ENCODE assay signal across 9 cellular contexts in genomic region chr1:94048413-94049164, GRCh38.
DNase-seq lines count a peak whose midpoint lies in the region; ATAC-seq, FAIRE-seq and TF ChIP-seq lines count a peak whose summit lies in the region.
"Had no signal": no experiment of that assay in that cellular context is flagged by ENCODE, and none has a peak within 500 bp of the region (broad histone marks: within the 10 kb centered on the region; RNA-seq: fewer than 3 reads in every experiment).

No MANE protein-coding gene starts in this region.

- CTCF ChIA-PET in H1 (lab: Charles Lee; ENCODE audit: partially characterized antibody): interaction anchor here (0.6 to 38.0 kb wide), 7 partner anchors 9 to 568 kb away, joined by 3 to 807 read pairs (median 12); no protein-coding TSS in a partner anchor
- CTCF ChIA-PET in CD8-positive, alpha-beta T cell (lab: Charles Lee): interaction anchor here (2.8 kb wide), 1 partner anchor 9 kb away, joined by 13 read pairs; no protein-coding TSS in a partner anchor

- no peak overlapping the region for H3K4ac ChIP-seq in H1 (replicated peaks; ENCODE audit: insufficient read length, low read depth, low read length)

- H3K36me3 Mint-ChIP-seq in CD8-positive, alpha-beta T cell: no peaks in the 10 kb centered on the region

- no peaks in the 10 kb centered on the region for H3K36me3 ChIP-seq in H1 (ENCODE audit: control insufficient read depth in 2 of 4, insufficient read depth in 4 of 4, low read length in 3 of 4)
- H3K36me3 ChIP-seq in right lobe of liver: no peaks in the 10 kb centered on the region
- H3K36me3 ChIP-seq in stomach smooth muscle (ENCODE audit: control insufficient read depth in 2 of 2, insufficient read depth in 2 of 2, low read length in 2 of 2): no peaks in the 10 kb centered on the region
- no peaks in the 10 kb centered on the region for H3K36me3 ChIP-seq in CD8-positive, alpha-beta T cell (ENCODE audit: insufficient read depth, low read length)

- peak overlapping the region; percentile 5 to 23; a peak in 1 of 4 replicates for H3K4me2 ChIP-seq in H1 (ENCODE audit: insufficient read depth in 1 of 2, low read depth in 2 of 2, low read length in 2 of 2)

- no peak overlapping the region for H3K27ac Mint-ChIP-seq in CD8-positive, alpha-beta T cell
- H3K27ac Mint-ChIP-seq: HFFc6 had no signal

- H3K27me3 ChIP-seq in H1 (replicated peaks in 1 of 4; ENCODE audit: control insufficient read depth in 3 of 4, extremely low read depth in 1 of 4, insufficient read depth in 3 of 4, low read length in 3 of 4): no peaks in the 10 kb centered on the region
- H3K27me3 ChIP-seq in right lobe of liver: no peaks in the 10 kb centered on the region
- peaks cover 0 to 2% of the 10 kb centered on the region in 2 donors for H3K27me3 ChIP-seq in stomach smooth muscle (ENCODE audit: control insufficient read depth in 1 of 2, insufficient read depth in 2 of 2, low read length in 2 of 2)
- H3K27me3 ChIP-seq in CD8-positive, alpha-beta T cell (ENCODE audit: insufficient read depth, low read length): no peaks in the 10 kb centered on the region

- H4K91ac ChIP-seq in H1 (replicated peaks; ENCODE audit: insufficient read length, low read length): no peak overlapping the region

- H2BK20ac ChIP-seq in H1 (ENCODE audit: low read length): no peak overlapping the region

- no peak overlapping the region for H3K23ac ChIP-seq in H1 (ENCODE audit: insufficient read length)

- H3K23me2 ChIP-seq in H1 (ENCODE audit: low read depth, low read length): no peaks in the 10 kb centered on the region

- no peak overlapping the region for H3K14ac ChIP-seq in H1 (ENCODE audit: insufficient read length)

- H2AK5ac ChIP-seq in H1 (ENCODE audit: low read depth, low read length): no peak overlapping the region

- H3K9me3 ChIP-seq in H1 (ENCODE audit: insufficient read depth in 2 of 2, low read depth in 1 of 2, low read length in 1 of 2) (no peaks in the 10 kb centered on the region), right lobe of liver (no peaks in the 10 kb centered on the region), stomach smooth muscle (ENCODE audit: control insufficient read depth in 2 of 2, low read length in 2 of 2) (no peaks in the 10 kb centered on the region)
- no peaks in the 10 kb centered on the region for H3K9me3 ChIP-seq in CD8-positive, alpha-beta T cell (ENCODE audit: low read length)

- H3K18ac ChIP-seq in H1 (ENCODE audit: extremely low read depth, low read length): no peak overlapping the region

- WGBS in H1 (ENCODE audit: extremely low coverage in 1 of 2, insufficient coverage in 1 of 2, insufficient read length in 1 of 2, insufficient replicate concordance in 2 of 2, low coverage in 1 of 2, low lambda C conversion rate in 2 of 2, missing lambda C conversion rate in 1 of 2), 2 experiments: 58% methylated on average over 11 of the region's 11 CpGs; no CpG with 5 or more reads in 1 of the 2 experiments
- 61% methylated on average over 9 of the region's 11 CpGs for WGBS in right lobe of liver (ENCODE audit: insufficient coverage, low coverage, low lambda C conversion rate, missing lambda C conversion rate)

- H4K20me1 ChIP-seq in H1 (replicated peaks in 1 of 2; ENCODE audit: control insufficient read depth in 1 of 2, insufficient read depth in 2 of 2, low read length in 2 of 2): no peaks in the 10 kb centered on the region

- intact Hi-C loops in right lobe of liver (cut with DNase I): loop anchor here (5.0 kb wide), 1 partner anchor 289 kb away; no protein-coding TSS in a partner anchor
- intact Hi-C loops in CD8-positive, alpha-beta T cell (cut with DNase I, micrococcal nuclease): no loop called here

- POLR2A ChIA-PET in H1 (lab: Charles Lee; ENCODE audit: partially characterized antibody): interaction anchor here (1.0 kb wide), 1 partner anchor 253 kb away, joined by 3 read pairs; no protein-coding TSS in a partner anchor
- POLR2A ChIA-PET in CD8-positive, alpha-beta T cell (lab: Charles Lee): interaction anchor here (0.7 kb wide), 1 partner anchor 46 kb away, joined by 3 read pairs; no protein-coding TSS in a partner anchor

- no peak overlapping the region for H2BK15ac ChIP-seq in H1 (ENCODE audit: low read length)

- H3K4me1 ChIP-seq in H1 (replicated peaks in 1 of 4; ENCODE audit: control insufficient read depth in 3 of 4, insufficient read depth in 4 of 4, low read length in 3 of 4) (peaks cover 0 to 13% (median 7%) of the 10 kb centered on the region in 4 experiments; a peak in 6 of 7 replicates), right lobe of liver (peaks cover 0 to 4% (median 0%) of the 10 kb centered on the region in 4 donors), stomach smooth muscle (ENCODE audit: control insufficient read depth, insufficient read depth, low read length) (peaks cover 14% of the 10 kb centered on the region)
- H3K4me1 ChIP-seq in CD8-positive, alpha-beta T cell (ENCODE audit: insufficient read depth, low read length): no peaks in the 10 kb centered on the region

- TF ChIP-seq EP300 in H1 (IDR thresholded peaks at IDR 0.05; ENCODE audit: borderline replicate concordance in 1 of 2, low read depth in 2 of 2, low read length in 2 of 2): no peak

- H3K9me3 Mint-ChIP-seq in CD8-positive, alpha-beta T cell: no peaks in the 10 kb centered on the region
- H3K9me3 Mint-ChIP-seq: HFFc6 had no signal

- FAIRE-seq in H1 (lab: Jason Lieb, UNC): no peak

- H2BK120ac ChIP-seq in H1 (replicated peaks; ENCODE audit: low read depth, low read length): no peak overlapping the region

- TF ChIP-seq RAD21 in H1 (IDR thresholded peaks at IDR 0.05 in 1 of 2, conservative IDR thresholded peaks at IDR 0.05 in 1 of 2; ENCODE audit: low read depth in 2 of 2, low read length in 2 of 2): no peak

- peak; percentile 31 to 50 (median 42) for ATAC-seq in right lobe of liver
- ATAC-seq in CD8-positive, alpha-beta T cell: no peak

- H2BK12ac ChIP-seq in H1 (ENCODE audit: low read depth, low read length): no peak overlapping the region

- no peak overlapping the region for H2BK5ac ChIP-seq in H1 (ENCODE audit: low read depth, low read length)

- H4K8ac ChIP-seq in H1 (ENCODE audit: extremely low read depth, insufficient read depth, low read length): no peak overlapping the region

- no peaks in the 10 kb centered on the region for H3K79me2 ChIP-seq in H1 (ENCODE audit: control insufficient read depth in 1 of 2, insufficient read depth in 2 of 2, low read length in 2 of 2)

- TF ChIP-seq CTCF in H1 (IDR thresholded peaks at IDR 0.05; ENCODE audit: control extremely low read depth in 1 of 3, insufficient read depth in 1 of 3, low read depth in 1 of 3, low read length in 3 of 3) (no peak), right lobe of liver (IDR thresholded peaks at IDR 0.05) (no peak)
- TF ChIP-seq CTCF in CD8-positive, alpha-beta T cell (IDR thresholded peaks at IDR 0.05): no peak

- no peak overlapping the region for H4K5ac ChIP-seq in H1 (ENCODE audit: insufficient read length, low read depth, low read length)

- TF ChIP-seq POLR2A in H1 (IDR thresholded peaks at IDR 0.05; ENCODE audit: control extremely low read depth in 1 of 2, low read depth in 2 of 2, low read length in 2 of 2): no peak
- no peak for TF ChIP-seq POLR2A in right lobe of liver (IDR thresholded peaks at IDR 0.05)

- H3K4me3 Mint-ChIP-seq in CD8-positive, alpha-beta T cell: no peak overlapping the region
- H3K4me3 Mint-ChIP-seq: HFFc6 had no signal

- peaks cover 5% of the 10 kb centered on the region for H3K4me1 Mint-ChIP-seq in CD8-positive, alpha-beta T cell (ENCODE audit: low read depth)

- DNase-seq in LHCN-M2 (ENCODE audit: low read depth) (peak; percentile 81), H1 (ENCODE audit: low read depth in 1 of 2, low spot score in 2 of 2) (no peak), right lobe of liver (no peak), DMS 273 (lab: John Stamatoyannopoulos, UW; ENCODE audit: unreplicated experiment) (no peak)
- no peak for DNase-seq in activated T-cell treated with anti-CD3 and anti-CD28 coated beads, Interleukin-2, amount 50 U/mL, for 1 hour
- DNase-seq in CD8-positive, alpha-beta T cell: no peak
- DNase-seq in activated CD4-positive, alpha-beta T cell treated with anti-CD3 and anti-CD28 coated beads for 1 hour: no peak
- DNase-seq: HFFc6 had no signal

- H3K4me3 ChIP-seq in H1 (ENCODE audit: extremely low read depth in 1 of 4, insufficient read depth in 2 of 4, low read depth in 3 of 4, low read length in 4 of 4): no peak overlapping the region
- H3K4me3 ChIP-seq in right lobe of liver: no peak overlapping the region
- H3K4me3 ChIP-seq in stomach smooth muscle (ENCODE audit: low read length in 2 of 2): no peak overlapping the region
- H3K4me3 ChIP-seq in CD8-positive, alpha-beta T cell (ENCODE audit: low read depth, low read length): no peak overlapping the region

- peak overlapping the region; percentile 64 for H2AFZ ChIP-seq in H1 (ENCODE audit: low read length)

- H3K27ac ChIP-seq in H1 (ENCODE audit: low read depth, low read length) (no peak overlapping the region), right lobe of liver (peak overlapping the region; percentile 20 to 69 (median 53)), stomach smooth muscle (ENCODE audit: low read length) (peak overlapping the region; percentile 31)
- H3K27ac ChIP-seq in CD8-positive, alpha-beta T cell (ENCODE audit: low read depth, low read length): no peak overlapping the region

- no peaks in the 10 kb centered on the region for H3K79me1 ChIP-seq in H1 (ENCODE audit: low read depth, low read length)

- no peaks in the 10 kb centered on the region for H3K27me3 Mint-ChIP-seq in CD8-positive, alpha-beta T cell (ENCODE audit: low read depth)

- H3K56ac ChIP-seq in H1 (replicated peaks; ENCODE audit: insufficient read length, low read depth, low read length): no peak overlapping the region

- H3K9ac ChIP-seq in H1 (replicated peaks in 1 of 4; ENCODE audit: extremely low read depth in 1 of 4, low read depth in 3 of 4, low read length in 3 of 4) (no peak overlapping the region), stomach smooth muscle (ENCODE audit: low read length in 2 of 2) (no peak overlapping the region)

TF ChIP-seq in H1, 55 proteins besides CTCF, POLR2A, EP300 and RAD21:
- TF ChIP-seq HDAC6 (IDR thresholded peaks at IDR 0.05; ENCODE audit: low read depth, low read length): no peak
TF ChIP-seq in H1: peak in this region for 0.

Comparison
In these comparisons a context has a peak if more than half of its experiments do, and no peak if none do; other contexts are left out.
1. H3K27ac ChIP-seq: peak in right lobe of liver (3 of 3) and stomach smooth muscle (single experiment); none in H1 (single experiment) and CD8-positive, alpha-beta T cell (single experiment).
2. intact Hi-C loops: an anchor here in right lobe of liver (5.0 kb wide); none called in CD8-positive, alpha-beta T cell.